8 cellular contexts compared by ENCODE assay signal in genomic region chr2:127810156-127810636, GRCh38. TPM values are rescaled to one million over a fixed set of nuclear protein-coding genes. Genes with fewer than 3 reads are reported as not detected.
DNase-seq lines count a peak whose midpoint lies in the region; ATAC-seq and TF ChIP-seq lines count a peak whose summit lies in the region.

No MANE protein-coding gene starts in this region.

- intact Hi-C loops in activated CD8-positive, alpha-beta T cell treated with anti-CD3 and anti-CD28 coated beads for 36 hours (cut with micrococcal nuclease): no loop called here

- peak overlapping the region; percentile 82 for H3K4me2 ChIP-seq in GM23338

- H3K4me1 ChIP-seq in GM23338 (ENCODE audit: insufficient read depth) (peaks cover 29% of the 10 kb centered on the region), right atrium auricular region (peaks cover 0 to 31% of the 10 kb centered on the region in 2 donors)

- H3K9me2 ChIP-seq in GM23338 (ENCODE audit: insufficient read depth): no peaks in the 10 kb centered on the region

- peak overlapping the region; percentile 99 for H3K27ac ChIP-seq in GM23338 (ENCODE audit: low read depth)
- peak overlapping the region; percentile 93 to 94 for H3K27ac ChIP-seq in right atrium auricular region

- POLR2A ChIA-PET in activated CD8-positive, alpha-beta T cell treated with anti-CD3 and anti-CD28 coated beads for 36 hours (lab: Charles Lee): interaction anchor here (0.6 to 2.0 kb wide), 7 partner anchors 8 to 109 kb away, joined by 3 to 9 read pairs (median 4); partner anchors contain the start of genes AMMECR1L and SFT2D3

- no peaks in the 10 kb centered on the region for H3F3A ChIP-seq in GM23338 (replicated peaks; ENCODE audit: low read depth)

- H4K20me1 ChIP-seq in GM23338 (replicated peaks; ENCODE audit: insufficient read depth): peaks cover 39% of the 10 kb centered on the region

- H3K4me3 ChIP-seq in GM23338: peak overlapping the region; percentile 84
- peak overlapping the region; percentile 76 to 94 for H3K4me3 ChIP-seq in right atrium auricular region
- H3K4me3 ChIP-seq in skeletal muscle cell (ENCODE audit: low read depth, low read length): peak overlapping the region; percentile 88

- no peaks in the 10 kb centered on the region for H3K27me3 ChIP-seq in GM23338 (ENCODE audit: insufficient read depth)
- no peaks in the 10 kb centered on the region for H3K27me3 ChIP-seq in right atrium auricular region

- H3K36me3 Mint-ChIP-seq in GM23338 (ENCODE audit: low read depth): peaks cover 12% of the 10 kb centered on the region; the same call in 2 of the 3 replicates
- H3K36me3 Mint-ChIP-seq in activated CD8-positive, alpha-beta T cell treated with anti-CD3 and anti-CD28 coated beads for 36 hours (ENCODE audit: low read depth): peaks cover 21% of the 10 kb centered on the region

- DNase-seq in A172 (ENCODE audit: low spot score) (peak; percentile 24), GM23338 (ENCODE audit: low spot score) (peak; percentile 67), right atrium auricular region (ENCODE audit: low spot score) (no peak), skeletal muscle cell (ENCODE audit: low read depth) (no peak), ecto neural progenitor cell (ENCODE audit: low spot score) (no peak), putamen (ENCODE audit: low spot score) (no peak)
- no peak for DNase-seq in activated CD8-positive, alpha-beta T cell treated with anti-CD3 and anti-CD28 coated beads for 36 hours

- peaks cover 17% of the 10 kb centered on the region for H3K27me3 Mint-ChIP-seq in GM23338 (ENCODE audit: insufficient read depth, low read depth, poor library complexity)
- peaks cover 3% of the 10 kb centered on the region for H3K27me3 Mint-ChIP-seq in activated CD8-positive, alpha-beta T cell treated with anti-CD3 and anti-CD28 coated beads for 36 hours

- no peaks in the 10 kb centered on the region for H3K9me3 Mint-ChIP-seq in GM23338
- H3K9me3 Mint-ChIP-seq in activated CD8-positive, alpha-beta T cell treated with anti-CD3 and anti-CD28 coated beads for 36 hours: no peaks in the 10 kb centered on the region

- peak overlapping the region; percentile 92 for H3K4me3 Mint-ChIP-seq in GM23338
- peak overlapping the region; percentile 85 for H3K4me3 Mint-ChIP-seq in activated CD8-positive, alpha-beta T cell treated with anti-CD3 and anti-CD28 coated beads for 36 hours

- H3K36me3 ChIP-seq in GM23338 (ENCODE audit: insufficient read depth) (no peaks in the 10 kb centered on the region), right atrium auricular region (no peaks in the 10 kb centered on the region)

- H3K4me1 Mint-ChIP-seq in GM23338: peaks cover 31% of the 10 kb centered on the region
- peaks cover 41% of the 10 kb centered on the region for H3K4me1 Mint-ChIP-seq in activated CD8-positive, alpha-beta T cell treated with anti-CD3 and anti-CD28 coated beads for 36 hours (ENCODE audit: low read depth)

- H3K9me3 ChIP-seq in right atrium auricular region: no peaks in the 10 kb centered on the region

- CTCF ChIA-PET in activated CD8-positive, alpha-beta T cell treated with anti-CD3 and anti-CD28 coated beads for 36 hours (lab: Charles Lee): interaction anchor here (3.6 kb wide), 1 partner anchor 20 kb away, joined by 8 read pairs; no protein-coding TSS in a partner anchor

- TF ChIP-seq CTCF in GM23338 (conservative IDR thresholded peaks at IDR 0.05; ENCODE audit: low read depth in 2 of 2): no peak
- TF ChIP-seq CTCF in activated CD8-positive, alpha-beta T cell treated with anti-CD3 and anti-CD28 coated beads for 36 hours (IDR thresholded peaks at IDR 0.05): no peak
- TF ChIP-seq CTCF in right atrium auricular region (IDR thresholded peaks at IDR 0.05): no peak

- ATAC-seq in GM23338: peak; percentile 12
- no peak for ATAC-seq in activated CD8-positive, alpha-beta T cell treated with anti-CD3 and anti-CD28 coated beads for 36 hours
- no peak for ATAC-seq in HG02973 (IDR thresholded peaks at IDR 0.05; ENCODE audit: unreplicated experiment)

- peak overlapping the region; percentile 99 for H3K27ac Mint-ChIP-seq in GM23338
- H3K27ac Mint-ChIP-seq in activated CD8-positive, alpha-beta T cell treated with anti-CD3 and anti-CD28 coated beads for 36 hours: peak overlapping the region; percentile 99

- H3K79me2 ChIP-seq in GM23338 (replicated peaks; ENCODE audit: insufficient read depth): peaks cover 56% of the 10 kb centered on the region

- H2AFZ ChIP-seq in GM23338: peak overlapping the region; percentile 54

TF ChIP-seq in GM23338, 12 proteins besides CTCF, POLR2A, EP300 and RAD21 (continues in another document):
- TF ChIP-seq CREB1 (CRISPR knock-in tag; IDR thresholded peaks at IDR 0.05; ENCODE audit: low read depth) (no peak), EZH2 (IDR thresholded peaks at IDR 0.05; ENCODE audit: low read depth, unreplicated experiment) (no peak), EZH2phosphoT487 (IDR thresholded peaks at IDR 0.05; ENCODE audit: unreplicated experiment) (no peak), ETS1 (IDR thresholded peaks at IDR 0.05) (no peak), POLR2AphosphoS5 (IDR thresholded peaks at IDR 0.05; ENCODE audit: low read depth) (no peak), JUNB (IDR thresholded peaks at IDR 0.05; ENCODE audit: unreplicated experiment) (no peak), ZNF331 (CRISPR knock-in tag; IDR thresholded peaks at IDR 0.05; ENCODE audit: low read depth) (no peak), STAT1 (IDR thresholded peaks at IDR 0.05; ENCODE audit: unreplicated experiment) (no peak), NANOG (IDR thresholded peaks at IDR 0.05; ENCODE audit: borderline replicate concordance) (no peak)

RNA-seq across cellular contexts. Expression of gene WDR33, which starts 0.8 kb away (rescaled TPM):
- total RNA-seq in A172 (2014; rRNA removed; shearing (Covaris generic)): 25.8 and 29.1 TPM in 2 replicates
- total RNA-seq in GM23338 (2014; rRNA removed; shearing (Covaris generic)): 48.1 and 54.7 TPM in 2 replicates
- polyA plus RNA-seq in GM23338 (2016; fragmentation: Nextera tagmentation; extraction: Ambion mirVana): 32.1 and 37.2 TPM in 2 replicates
- total RNA-seq in activated CD8-positive, alpha-beta T cell treated with anti-CD3 and anti-CD28 coated beads for 36 hours: 10 to 100 TPM; 71.4 to 74.6 TPM
- 10 to 100 TPM; 16.1 to 16.8 TPM for total RNA-seq in right atrium auricular region

RNA-seq across cellular contexts. Expression of gene POLR2D, which starts 47.8 kb away (rescaled TPM):
- 30.4 and 42.4 TPM in 2 replicates for total RNA-seq in A172 (2014; rRNA removed; shearing (Covaris generic))
- total RNA-seq in GM23338 (2014; rRNA removed; shearing (Covaris generic)): 49.2 and 59.7 TPM in 2 replicates
- polyA plus RNA-seq in GM23338 (2016; fragmentation: Nextera tagmentation; extraction: Ambion mirVana): 23.3 and 25.4 TPM in 2 replicates
- total RNA-seq in activated CD8-positive, alpha-beta T cell treated with anti-CD3 and anti-CD28 coated beads for 36 hours: 10 to 100 TPM; 72.5 to 75.0 TPM
- 10 to 100 TPM in 1 of 2 donors, 1 to 10 TPM in 1; 8.6 to 11.7 TPM for total RNA-seq in right atrium auricular region

Comparison
In these comparisons a context has a peak if more than half of its experiments do, and no peak if none do; other contexts are left out.
1. DNase-seq: peak in A172 (single experiment) and GM23338 (single experiment); none in activated CD8-positive, alpha-beta T cell treated with anti-CD3 and anti-CD28 coated beads for 36 hours (single experiment), right atrium auricular region (single experiment), skeletal muscle cell (single experiment), ecto neural progenitor cell (single experiment) and putamen (single experiment).
2. Peak in every context shown above with its lines, with median percentiles within 50 percentile points of each other: H3K4me3 ChIP-seq.